1 cellular context compared by ENCODE assay signal in genomic region chr9:136776947-136777346, GRCh38.
TF ChIP-seq lines count a peak whose summit lies in the region.

No MANE protein-coding gene starts in this region.

TF ChIP-seq in WTC11, 78 proteins besides CTCF, POLR2A, EP300 and RAD21 (continued from another document):
- TF ChIP-seq ZSCAN18 (CRISPR knock-in tag; IDR thresholded peaks at IDR 0.05): no peak
- no peak for TF ChIP-seq RELA (CRISPR knock-in tag; IDR thresholded peaks at IDR 0.05; ENCODE audit: borderline replicate concordance)
- no peak for TF ChIP-seq NFYB (CRISPR knock-in tag; conservative IDR thresholded peaks at IDR 0.05; ENCODE audit: low read depth)
- no peak for TF ChIP-seq STAT6 (CRISPR knock-in tag; conservative IDR thresholded peaks at IDR 0.05; ENCODE audit: low read depth)
- TF ChIP-seq JAZF1 (CRISPR knock-in tag; IDR thresholded peaks at IDR 0.05): no peak
- no peak for TF ChIP-seq GABPB1 (CRISPR knock-in tag; IDR thresholded peaks at IDR 0.05)
- no peak for TF ChIP-seq GTF2I (CRISPR knock-in tag; conservative IDR thresholded peaks at IDR 0.05)
- TF ChIP-seq ZNF671 (CRISPR knock-in tag; IDR thresholded peaks at IDR 0.05): no peak
- TF ChIP-seq SMAD4 (CRISPR knock-in tag; IDR thresholded peaks at IDR 0.05): no peak
- TF ChIP-seq JUN (CRISPR knock-in tag; IDR thresholded peaks at IDR 0.05): no peak
- TF ChIP-seq ESRRA (CRISPR knock-in tag; IDR thresholded peaks at IDR 0.05; ENCODE audit: borderline replicate concordance): no peak
- TF ChIP-seq HMGXB4 (CRISPR knock-in tag; IDR thresholded peaks at IDR 0.05): no peak
- TF ChIP-seq E2F5 (CRISPR knock-in tag; IDR thresholded peaks at IDR 0.05): no peak
